In the genomic region with DNA sequence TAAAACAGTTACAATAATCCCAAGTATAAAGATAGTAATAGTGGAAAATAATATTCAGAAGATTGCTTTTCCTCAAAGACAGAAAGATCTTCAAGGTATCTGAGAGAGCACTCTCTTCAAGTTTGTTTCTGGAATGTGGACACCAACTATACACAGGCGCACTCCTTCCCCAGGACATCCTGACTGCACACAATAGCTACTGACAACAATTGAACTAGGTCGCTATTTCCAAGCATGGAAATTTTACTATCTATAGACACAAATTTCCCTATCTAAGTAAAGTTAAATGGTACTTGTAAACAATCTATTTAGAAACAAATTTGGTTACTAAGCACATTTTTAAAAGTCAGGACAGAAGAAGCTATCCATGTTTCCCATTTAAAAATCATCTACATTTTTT, we compare ENCODE assay signal across 22 cellular contexts. TPM values are rescaled to one million over a fixed set of nuclear protein-coding genes. Genes with fewer than 3 reads are reported as not detected.
DNase-seq lines count a peak whose midpoint lies in the region; ATAC-seq and TF ChIP-seq lines count a peak whose summit lies in the region.
"Had no signal": no experiment of that assay in that cellular context is flagged by ENCODE, and none has a peak within 500 bp of the region (broad histone marks: within the 10 kb centered on the region; RNA-seq: fewer than 3 reads in every experiment).

No MANE protein-coding gene starts in this region.

- no TSS peak for BruUV-seq in HCT116 (replicated peaks; lab: Mats Ljungman, UMichigan)

- no peak overlapping the region for H2AFZ ChIP-seq in HCT116 (ENCODE audit: low read depth, low read length, poor library complexity, severe bottlenecking)

- H3K36me3 ChIP-seq in HCT116 (ENCODE audit: control insufficient read depth in 1 of 2, insufficient read depth in 2 of 2, low read length in 2 of 2) (peaks cover 19 to 60% of the 10 kb centered on the region in 2 experiments), skeletal muscle tissue (ENCODE audit: control insufficient read depth in 3 of 3, insufficient read depth in 3 of 3, low read length in 3 of 3) (peaks cover 0 to 7% (median 6%) of the 10 kb centered on the region in 3 donors)
- H3K36me3 ChIP-seq: SJCRH30 had no signal

- RAD21 ChIA-PET in HCT116 (lab: Charles Lee; ENCODE audit: low non-redundant PET in 1 of 2, low total read pairs in 2 of 2, uncharacterized antibody in 2 of 2, unreplicated experiment in 2 of 2) = no interaction called here

- no peaks in the 10 kb centered on the region for H3K9me2 ChIP-seq in HCT116 (ENCODE audit: insufficient read depth)

- H3K27ac ChIP-seq in HCT116 (ENCODE audit: low read depth, low read length) (peak overlapping the region; percentile 15; the same call in 1 of the 2 replicates), layer of hippocampus (ENCODE audit: low read depth, low read length) (peak overlapping the region; percentile 10), skeletal muscle tissue (ENCODE audit: low read depth, low read length) (peak overlapping the region; percentile 28)
- H3K27ac ChIP-seq: SJCRH30 had no signal

- ATAC-seq in HCT116 (no peak), T-helper 17 cell (no peak), GM19351 (IDR thresholded peaks at IDR 0.05; ENCODE audit: unreplicated experiment) (no peak)
- ATAC-seq: stimulated activated naive B cell treated with anti-CD40 and anti-IgM and Interleukin-4, amounts not matched to agents 10 μg/mL and 1 μg/mL and 100 μg/mL, for 72 hours had no signal

- H3K9ac ChIP-seq in HCT116 (ENCODE audit: low read length) = no peak overlapping the region
- no peak overlapping the region for H3K9ac ChIP-seq in skeletal muscle tissue (ENCODE audit: low read depth in 1 of 3, low read length in 3 of 3)

- H3K9me3 ChIP-seq in HCT116 (ENCODE audit: control insufficient read depth in 1 of 2, insufficient read depth in 1 of 2, low read depth in 1 of 2, low read length in 2 of 2) (no peaks in the 10 kb centered on the region), T-helper 17 cell (ENCODE audit: control insufficient read depth, low read length, poor library complexity, severe bottlenecking) (no peaks in the 10 kb centered on the region), skeletal muscle tissue (ENCODE audit: control insufficient read depth in 3 of 3, low read length in 3 of 3) (no peaks in the 10 kb centered on the region)
- H3K9me3 ChIP-seq: esophagus muscularis mucosa, SJCRH30 had no signal

- H3K27me3 Mint-ChIP-seq in T-helper 17 cell = peaks cover 33% of the 10 kb centered on the region
- peaks cover 13 to 34% (median 17%) of the 10 kb centered on the region in 3 donors for H3K27me3 Mint-ChIP-seq in CD14-positive monocyte (ENCODE audit: low read depth in 3 of 3)

- POLR2A ChIA-PET in HCT116 (lab: Charles Lee) = interaction anchor here (1.5 kb wide), 1 partner anchor 19 kb away, joined by 5 read pairs; a partner anchor contains a TSS

- TF ChIP-seq CTCF in HCT116 (IDR thresholded peaks at IDR 0.05 in 2 of 3, conservative IDR thresholded peaks at IDR 0.05 in 1 of 3; ENCODE audit: borderline replicate concordance in 1 of 3, insufficient read depth in 1 of 3, low read depth in 2 of 3, low read length in 2 of 3) (no peak), CD14-positive monocyte (IDR thresholded peaks at IDR 0.05) (no peak)

- H3K4me3 Mint-ChIP-seq in T-helper 17 cell (peak overlapping the region; percentile 12), CD14-positive monocyte (peak overlapping the region in 1 of 2 donors; percentile 11)
- H3K4me3 Mint-ChIP-seq: naive B cell; stimulated activated naive B cell treated with anti-CD40 and anti-IgM and Interleukin-4, amounts not matched to agents 10 μg/mL and 1 μg/mL and 100 μg/mL, for 72 hours; T-helper 1 cell treated with Interleukin-12 subunit alpha and Interleukin-12 subunit beta and Interleukin-4 antibody, amounts not matched to agents 30 μg/mL and 1 μg/mL, for 36 hours had no signal

- intact Hi-C loops in HCT116 (cut with micrococcal nuclease) = no loop called here
- intact Hi-C loops in CD14-positive monocyte (cut with micrococcal nuclease) = no loop called here

- no peak for DNase-seq in HCT116 (ENCODE audit: low read depth, low spot score)
- no peak for DNase-seq in T-helper 17 cell
- no peak for DNase-seq in NOMO-1 treated with DMSO at 0.1 percent for 48 hours (lab: John Stamatoyannopoulos, UW; ENCODE audit: unreplicated experiment)
- DNase-seq in mesenteric fat pad (ENCODE audit: low spot score) = no peak
- DNase-seq in CD14-positive monocyte (ENCODE audit: low spot score) = no peak
- DNase-seq: activated effector memory CD4-positive, alpha-beta T cell treated with anti-CD3 and anti-CD28 coated beads, Interleukin-2, amount 50 U/mL, for 16 hours; effector memory CD4-positive, alpha-beta T cell; kidney; mesendoderm; naive B cell; NCI-H2081 treated with DMSO at 0.1 percent for 48 hours; NCI-H345; nucleus accumbens; retina; SJCRH30; stimulated activated CD4-positive, alpha-beta T cell treated with anti-CD3 and anti-CD28 coated beads, Interleukin-4, amount 100 ng/mL, for 1 hour; stimulated activated naive B cell treated with anti-CD40 and anti-IgM and Interleukin-4, amounts not matched to agents 10 μg/mL and 1 μg/mL and 100 μg/mL, for 72 hours had no signal

- H4K20me1 ChIP-seq in HCT116 (ENCODE audit: insufficient read depth) = peaks cover 43% of the 10 kb centered on the region

- CTCF ChIA-PET in HCT116 (lab: Charles Lee) = no interaction called here

- H3K9me3 Mint-ChIP-seq in CD14-positive monocyte = no peaks in the 10 kb centered on the region
- H3K9me3 Mint-ChIP-seq: stimulated activated naive B cell treated with anti-CD40 and anti-IgM and Interleukin-4, amounts not matched to agents 10 μg/mL and 1 μg/mL and 100 μg/mL, for 72 hours; T-helper 1 cell treated with Interleukin-12 subunit alpha and Interleukin-12 subunit beta and Interleukin-4 antibody, amounts not matched to agents 30 μg/mL and 1 μg/mL, for 36 hours had no signal

- H3K27ac Mint-ChIP-seq in T-helper 17 cell (no peak overlapping the region), CD14-positive monocyte (no peak overlapping the region)
- H3K27ac Mint-ChIP-seq: stimulated activated naive B cell treated with anti-CD40 and anti-IgM and Interleukin-4, amounts not matched to agents 10 μg/mL and 1 μg/mL and 100 μg/mL, for 72 hours; T-helper 1 cell treated with Interleukin-12 subunit alpha and Interleukin-12 subunit beta and Interleukin-4 antibody, amounts not matched to agents 30 μg/mL and 1 μg/mL, for 36 hours had no signal

- H3K36me3 Mint-ChIP-seq in T-helper 17 cell (ENCODE audit: low read depth) = no peaks in the 10 kb centered on the region
- no peaks in the 10 kb centered on the region for H3K36me3 Mint-ChIP-seq in CD14-positive monocyte
- H3K36me3 Mint-ChIP-seq: naive B cell; stimulated activated naive B cell treated with anti-CD40 and anti-IgM and Interleukin-4, amounts not matched to agents 10 μg/mL and 1 μg/mL and 100 μg/mL, for 72 hours had no signal

- peaks cover 100% of the 10 kb centered on the region for H3K79me2 ChIP-seq in HCT116 (ENCODE audit: insufficient read depth, low read length)

- no peak for TF ChIP-seq POLR2A in HCT116 (IDR thresholded peaks at IDR 0.05; ENCODE audit: borderline replicate concordance, extremely low read depth, insufficient read depth, insufficient read length)

- H3K27me3 ChIP-seq in HCT116 (ENCODE audit: insufficient read depth, low read length) (no peaks in the 10 kb centered on the region), layer of hippocampus (ENCODE audit: control insufficient read depth, insufficient read depth, low read length) (no peaks in the 10 kb centered on the region), skeletal muscle tissue (ENCODE audit: control insufficient read depth in 3 of 3, insufficient read depth in 3 of 3, low read length in 3 of 3) (no peaks in the 10 kb centered on the region)
- H3K27me3 ChIP-seq: esophagus muscularis mucosa, SJCRH30 had no signal

- H3K4me1 Mint-ChIP-seq in T-helper 17 cell (peaks cover 2% of the 10 kb centered on the region), CD14-positive monocyte (peaks cover 5% of the 10 kb centered on the region)
- H3K4me1 Mint-ChIP-seq: naive B cell; stimulated activated naive B cell treated with anti-CD40 and anti-IgM and Interleukin-4, amounts not matched to agents 10 μg/mL and 1 μg/mL and 100 μg/mL, for 72 hours had no signal

- H3K4me1 ChIP-seq in HCT116 (ENCODE audit: control insufficient read depth in 1 of 2, insufficient read depth in 2 of 2, low read length in 2 of 2) (peaks cover 2 to 21% of the 10 kb centered on the region in 2 experiments; a peak in 2 of 4 replicates), skeletal muscle tissue (ENCODE audit: control insufficient read depth in 3 of 3, insufficient read depth in 3 of 3, low read length in 3 of 3) (peaks cover 6 to 8% (median 6%) of the 10 kb centered on the region in 3 donors)
- H3K4me1 ChIP-seq: SJCRH30 had no signal

- no peak overlapping the region for H3K4me2 ChIP-seq in HCT116 (ENCODE audit: low read length)

- H3K4me3 ChIP-seq in HCT116 (replicated peaks in 1 of 2; ENCODE audit: low read depth in 1 of 2, low read length in 2 of 2) (no peak overlapping the region), skeletal muscle tissue (ENCODE audit: low read length in 3 of 3) (no peak overlapping the region)
- H3K4me3 ChIP-seq: esophagus muscularis mucosa, SJCRH30 had no signal

- no peak for TF ChIP-seq RAD21 in HCT116 (IDR thresholded peaks at IDR 0.05; ENCODE audit: low read depth)

TF ChIP-seq in HCT116, 20 proteins besides CTCF, POLR2A, EP300 and RAD21 (continues in another document):
- TF ChIP-seq, protein P1, sequence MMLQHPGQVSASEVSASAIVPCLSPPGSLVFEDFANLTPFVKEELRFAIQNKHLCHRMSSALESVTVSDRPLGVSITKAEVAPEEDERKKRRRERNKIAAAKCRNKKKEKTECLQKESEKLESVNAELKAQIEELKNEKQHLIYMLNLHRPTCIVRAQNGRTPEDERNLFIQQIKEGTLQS (IDR thresholded peaks at IDR 0.05) = no peak
- no peak for TF ChIP-seq ZNF274 (IDR thresholded peaks at IDR 0.05; ENCODE audit: low read depth, low read length)
- TF ChIP-seq, protein P2, sequence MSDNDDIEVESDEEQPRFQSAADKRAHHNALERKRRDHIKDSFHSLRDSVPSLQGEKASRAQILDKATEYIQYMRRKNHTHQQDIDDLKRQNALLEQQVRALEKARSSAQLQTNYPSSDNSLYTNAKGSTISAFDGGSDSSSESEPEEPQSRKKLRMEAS (IDR thresholded peaks at IDR 0.05) = no peak
- TF ChIP-seq SP1 (IDR thresholded peaks at IDR 0.05; ENCODE audit: low read depth) = no peak
- no peak for TF ChIP-seq ELF1 (IDR thresholded peaks at IDR 0.05; ENCODE audit: borderline replicate concordance, low read depth)

RNA-seq across cellular contexts. Expression of a gene that starts 19.1 kb away (rescaled TPM):
- total RNA-seq in HCT116 (2021; ENCODE audit: unreplicated experiment) (128 TPM), T-helper 17 cell (under 1 TPM in 1 of 2 donors, not detected in 1; 0.13 TPM), skeletal muscle tissue (39.1 TPM), mesenteric fat pad (56.3 TPM)
- polyA plus RNA-seq in HCT116 (2012) = 29.0 and 40.6 TPM in 2 replicates
- under 1 TPM; 0.69 to 0.98 TPM for polyA plus RNA-seq in CD14-positive monocyte

Comparison
In these comparisons a context has a peak if more than half of its experiments do, and no peak if none do; other contexts are left out.
1. RNA of a gene that starts 19.1 kb away (total RNA-seq): 128 TPM in HCT116 (single experiment), 56.3 TPM in mesenteric fat pad (single experiment) and 39.1 TPM in skeletal muscle tissue (single experiment); 0.13 TPM in T-helper 17 cell; every median in the first group is over 10 times any median in the second.
2. Peak in every context shown above with its lines, with median percentiles within 50 percentile points of each other: H3K27ac ChIP-seq.